1 cellular context compared by ENCODE assay signal in genomic region chr2:73997813-73998212, GRCh38.
TF ChIP-seq lines count a peak whose summit lies in the region.

No MANE protein-coding gene starts in this region.

TF ChIP-seq in GM23338, 12 proteins besides CTCF, POLR2A, EP300 and RAD21 (continued from another document):
- TF ChIP-seq, protein P1, sequence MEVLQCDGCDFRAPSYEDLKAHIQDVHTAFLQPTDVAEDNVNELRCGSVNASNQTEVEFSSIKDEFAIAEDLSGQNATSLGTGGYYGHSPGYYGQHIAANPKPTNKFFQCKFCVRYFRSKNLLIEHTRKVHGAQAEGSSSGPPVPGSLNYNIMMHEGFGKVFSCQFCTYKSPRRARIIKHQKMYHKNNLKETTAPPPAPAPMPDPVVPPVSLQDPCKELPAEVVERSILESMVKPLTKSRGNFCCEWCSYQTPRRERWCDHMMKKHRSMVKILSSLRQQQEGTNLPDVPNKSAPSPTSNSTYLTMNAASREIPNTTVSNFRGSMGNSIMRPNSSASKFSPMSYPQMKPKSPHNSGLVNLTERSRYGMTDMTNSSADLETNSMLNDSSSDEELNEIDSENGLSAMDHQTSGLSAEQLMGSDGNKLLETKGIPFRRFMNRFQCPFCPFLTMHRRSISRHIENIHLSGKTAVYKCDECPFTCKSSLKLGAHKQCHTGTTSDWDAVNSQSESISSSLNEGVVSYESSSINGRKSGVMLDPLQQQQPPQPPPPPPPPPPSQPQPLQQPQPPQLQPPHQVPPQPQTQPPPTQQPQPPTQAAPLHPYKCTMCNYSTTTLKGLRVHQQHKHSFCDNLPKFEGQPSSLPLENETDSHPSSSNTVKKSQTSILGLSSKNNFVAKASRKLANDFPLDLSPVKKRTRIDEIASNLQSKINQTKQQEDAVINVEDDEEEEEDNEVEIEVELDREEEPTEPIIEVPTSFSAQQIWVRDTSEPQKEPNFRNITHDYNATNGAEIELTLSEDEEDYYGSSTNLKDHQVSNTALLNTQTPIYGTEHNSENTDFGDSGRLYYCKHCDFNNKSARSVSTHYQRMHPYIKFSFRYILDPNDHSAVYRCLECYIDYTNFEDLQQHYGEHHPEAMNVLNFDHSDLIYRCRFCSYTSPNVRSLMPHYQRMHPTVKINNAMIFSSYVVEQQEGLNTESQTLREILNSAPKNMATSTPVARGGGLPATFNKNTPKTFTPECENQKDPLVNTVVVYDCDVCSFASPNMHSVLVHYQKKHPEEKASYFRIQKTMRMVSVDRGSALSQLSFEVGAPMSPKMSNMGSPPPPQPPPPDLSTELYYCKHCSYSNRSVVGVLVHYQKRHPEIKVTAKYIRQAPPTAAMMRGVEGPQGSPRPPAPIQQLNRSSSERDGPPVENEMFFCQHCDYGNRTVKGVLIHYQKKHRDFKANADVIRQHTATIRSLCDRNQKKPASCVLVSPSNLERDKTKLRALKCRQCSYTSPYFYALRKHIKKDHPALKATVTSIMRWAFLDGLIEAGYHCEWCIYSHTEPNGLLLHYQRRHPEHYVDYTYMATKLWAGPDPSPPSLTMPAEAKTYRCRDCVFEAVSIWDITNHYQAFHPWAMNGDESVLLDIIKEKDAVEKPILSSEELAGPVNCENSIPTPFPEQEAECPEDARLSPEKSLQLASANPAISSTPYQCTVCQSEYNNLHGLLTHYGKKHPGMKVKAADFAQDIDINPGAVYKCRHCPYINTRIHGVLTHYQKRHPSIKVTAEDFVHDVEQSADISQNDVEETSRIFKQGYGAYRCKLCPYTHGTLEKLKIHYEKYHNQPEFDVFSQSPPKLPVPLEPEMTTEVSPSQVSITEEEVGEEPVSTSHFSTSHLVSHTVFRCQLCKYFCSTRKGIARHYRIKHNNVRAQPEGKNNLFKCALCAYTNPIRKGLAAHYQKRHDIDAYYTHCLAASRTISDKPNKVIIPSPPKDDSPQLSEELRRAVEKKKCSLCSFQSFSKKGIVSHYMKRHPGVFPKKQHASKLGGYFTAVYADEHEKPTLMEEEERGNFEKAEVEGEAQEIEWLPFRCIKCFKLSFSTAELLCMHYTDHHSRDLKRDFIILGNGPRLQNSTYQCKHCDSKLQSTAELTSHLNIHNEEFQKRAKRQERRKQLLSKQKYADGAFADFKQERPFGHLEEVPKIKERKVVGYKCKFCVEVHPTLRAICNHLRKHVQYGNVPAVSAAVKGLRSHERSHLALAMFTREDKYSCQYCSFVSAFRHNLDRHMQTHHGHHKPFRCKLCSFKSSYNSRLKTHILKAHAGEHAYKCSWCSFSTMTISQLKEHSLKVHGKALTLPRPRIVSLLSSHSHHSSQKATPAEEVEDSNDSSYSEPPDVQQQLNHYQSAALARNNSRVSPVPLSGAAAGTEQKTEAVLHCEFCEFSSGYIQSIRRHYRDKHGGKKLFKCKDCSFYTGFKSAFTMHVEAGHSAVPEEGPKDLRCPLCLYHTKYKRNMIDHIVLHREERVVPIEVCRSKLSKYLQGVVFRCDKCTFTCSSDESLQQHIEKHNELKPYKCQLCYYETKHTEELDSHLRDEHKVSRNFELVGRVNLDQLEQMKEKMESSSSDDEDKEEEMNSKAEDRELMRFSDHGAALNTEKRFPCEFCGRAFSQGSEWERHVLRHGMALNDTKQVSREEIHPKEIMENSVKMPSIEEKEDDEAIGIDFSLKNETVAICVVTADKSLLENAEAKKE (CRISPR knock-in tag; IDR thresholded peaks at IDR 0.05), result no peak
- TF ChIP-seq POLR2AphosphoS5 (IDR thresholded peaks at IDR 0.05; ENCODE audit: low read depth), result no peak
- TF ChIP-seq ZNF114 (CRISPR knock-in tag; IDR thresholded peaks at IDR 0.05), result no peak
- TF ChIP-seq CREB1 (CRISPR knock-in tag; IDR thresholded peaks at IDR 0.05; ENCODE audit: low read depth), result no peak
TF ChIP-seq in GM23338: peak in this region for 0.
